ENCODE assay signal across 8 cellular contexts in genomic region chr1:161159087-161159914, GRCh38. TPM values are rescaled to one million over a fixed set of nuclear protein-coding genes. Genes with fewer than 3 reads are reported as not detected.
DNase-seq lines count a peak whose midpoint lies in the region; ATAC-seq and TF ChIP-seq lines count a peak whose summit lies in the region.

USP21 (plus strand) TSS chr1:161159500; CDS start chr1:161160641, 1,141 bp downstream.

- ATAC-seq in GM21717 (IDR thresholded peaks at IDR 0.05; ENCODE audit: unreplicated experiment) = peak; percentile 53

- no peaks in the 10 kb centered on the region for H3K9me3 ChIP-seq in mucosa of stomach (ENCODE audit: control insufficient read depth, low read length)

- no peaks in the 10 kb centered on the region for H3K27me3 ChIP-seq in mucosa of stomach (ENCODE audit: control insufficient read depth, insufficient read depth, low read length)

- H3K36me3 ChIP-seq in mucosa of stomach (ENCODE audit: control insufficient read depth, insufficient read depth, low read length) = peaks cover 4% of the 10 kb centered on the region

- TF ChIP-seq CTCF in epithelial cell of proximal tubule (conservative IDR thresholded peaks at IDR 0.05; ENCODE audit: low read depth, low read length) = peak; percentile 46

- H3K4me3 ChIP-seq in epithelial cell of proximal tubule (ENCODE audit: low read depth, low read length) (peak within 1 kb of the TSS; percentile 75), mucosa of stomach (ENCODE audit: low read length) (peak within 1 kb of the TSS; percentile 90)

- DNase-seq in DMS153 treated with DMSO at 0.1 percent for 48 hours (lab: John Stamatoyannopoulos, UW; ENCODE audit: unreplicated experiment) = peak; percentile 96
- peak; percentile 78 for DNase-seq in KG1 (lab: John Stamatoyannopoulos, UW)
- peak; percentile 93 for DNase-seq in activated T-cell treated with anti-CD3 and anti-CD28 coated beads, Interleukin-2, amount 50 U/mL, for 1 hour
- peak; percentile 37 for DNase-seq in epithelial cell of proximal tubule (ENCODE audit: low read depth)
- DNase-seq in stimulated activated CD8-positive, alpha-beta memory T cell treated with anti-CD3 and anti-CD28 coated beads, Interleukin-7, amount 100 ng/mL, for 1 hour (ENCODE audit: low read depth in 2 of 2) = peak; percentile 82 to 85

- H3K4me1 ChIP-seq in mucosa of stomach (ENCODE audit: control insufficient read depth, insufficient read depth, low read length) = peaks cover 36% of the 10 kb centered on the region

- H3K9ac ChIP-seq in mucosa of stomach (ENCODE audit: low read length) = peak within 1 kb of the TSS; percentile 87

TF ChIP-seq in PFSK-1, 5 proteins besides CTCF, POLR2A, EP300 and RAD21:
- TF ChIP-seq FOXP2 (optimal IDR thresholded peaks at IDR 0.05; ENCODE audit: borderline replicate concordance, extremely low read depth, extremely low read length, insufficient read depth) = no peak
- TF ChIP-seq REST (IDR thresholded peaks at IDR 0.05; ENCODE audit: insufficient read depth in 1 of 2, low read depth in 2 of 2, low read length in 2 of 2) = peak in 1 of 2 experiments; percentile 70; a peak in 1 of 4 replicates
- TF ChIP-seq POLR2AphosphoS5 (IDR thresholded peaks at IDR 0.05; ENCODE audit: low read depth, low read length) = peak; percentile 74; the same call in 1 of the 2 replicates
- peak; percentile 99 for TF ChIP-seq TAF1 (IDR thresholded peaks at IDR 0.05; ENCODE audit: borderline replicate concordance, insufficient read depth, low read length)

RNA-seq across cellular contexts. Expression of gene USP21, which starts in this region (rescaled TPM):
- 20.9 TPM for polyA plus RNA-seq in PFSK-1 (2012; ENCODE audit: insufficient read length, low read depth)
- total RNA-seq in epithelial cell of proximal tubule = 10.2 and 20.6 TPM in 2 replicates

Comparison
In these comparisons a context has a peak if more than half of its experiments do, and no peak if none do; other contexts are left out.
1. Peak in every context shown above with its lines: DNase-seq, ATAC-seq and H3K4me3 ChIP-seq.
2. DNase-seq: peak in every context shown above with its lines; median percentile 96 in DMS153 treated with DMSO at 0.1 percent for 48 hours; 93 in activated T-cell treated with anti-CD3 and anti-CD28 coated beads, Interleukin-2, amount 50 U/mL, for 1 hour; 84 in stimulated activated CD8-positive, alpha-beta memory T cell treated with anti-CD3 and anti-CD28 coated beads, Interleukin-7, amount 100 ng/mL, for 1 hour; 78 in KG1; 37 in epithelial cell of proximal tubule.